9 cellular contexts compared by ENCODE assay signal in the genomic region with DNA sequence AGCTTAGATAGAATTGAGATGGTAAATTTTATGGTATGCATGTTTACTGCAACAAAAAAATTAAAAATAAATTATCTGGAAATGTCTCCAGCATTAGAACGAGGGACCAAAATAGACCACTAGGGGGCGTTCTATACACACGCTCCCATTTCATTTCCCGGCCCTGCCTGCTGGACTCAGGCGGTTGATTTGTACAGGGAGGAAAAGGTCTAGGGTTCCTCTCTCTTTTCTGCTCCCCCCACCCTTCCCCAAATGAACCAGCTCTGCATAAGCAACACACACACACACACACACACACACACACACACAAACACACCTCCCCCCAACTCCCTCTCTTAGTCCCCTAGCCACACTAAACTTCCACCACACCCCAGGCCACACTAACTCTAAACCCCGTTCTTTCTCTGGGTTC. TPM values are rescaled to one million over a fixed set of nuclear protein-coding genes. Genes with fewer than 3 reads are reported as not detected.
A peak's percentile ranks its signal among the peaks of the same experiment; 100 is the strongest.
DNase-seq lines count a peak whose midpoint lies in the region; ATAC-seq and TF ChIP-seq lines count a peak whose summit lies in the region.
"Had no signal": no experiment of that assay in that cellular context is flagged by ENCODE, and none has a peak within 500 bp of the region (broad histone marks: within the 10 kb centered on the region; RNA-seq: fewer than 3 reads in every experiment).

No MANE protein-coding gene starts in this region.

- peaks cover 14% of the 10 kb centered on the region for H3K27me3 Mint-ChIP-seq in activated T-helper 2 cell treated with anti-CD3 and anti-CD28 coated beads, Interferon-gamma antibody, Interleukin-2, Interleukin-4, amounts not matched to agents 10 μg/mL and 5 μg/mL and 100 μg/mL, durations not matched to agents 14 hours and 24 hours and 36 hours (ENCODE audit: low read depth)

- DNase-seq in EL (peak; percentile 62), RWPE2 (ENCODE audit: low spot score) (no peak), foreskin keratinocyte (peak in 1 of 2 donors; percentile 31), aorta (no peak)
- peak; percentile 24 for DNase-seq in activated T-helper 2 cell treated with anti-CD3 and anti-CD28 coated beads, Interferon-gamma antibody, Interleukin-2, Interleukin-4, amounts not matched to agents 10 μg/mL and 5 μg/mL and 100 μg/mL, durations not matched to agents 14 hours and 24 hours and 36 hours (ENCODE audit: low spot score)

- no peaks in the 10 kb centered on the region for H3K9me2 ChIP-seq in Loucy (replicated peaks; ENCODE audit: low read depth, low read length)

- H3K4me3 Mint-ChIP-seq in activated T-helper 2 cell treated with anti-CD3 and anti-CD28 coated beads, Interferon-gamma antibody, Interleukin-2, Interleukin-4, amounts not matched to agents 10 μg/mL and 5 μg/mL and 100 μg/mL, durations not matched to agents 14 hours and 24 hours and 36 hours (ENCODE audit: low read depth) = no peak overlapping the region
- H3K4me3 Mint-ChIP-seq: dendritic cell treated with granulocyte-macrophage colony-stimulating factor and Interleukin-4, amounts not matched to agents 40 ng/mL and 50 ng/mL, for 4 days had no signal

- no peaks in the 10 kb centered on the region for H3F3A ChIP-seq in Loucy (ENCODE audit: low read depth)

- WGBS in aorta, 2 donors = 6 to 9% methylated on average over 6 of the region's 6 CpGs

- H3K4me3 ChIP-seq in Loucy (ENCODE audit: low read length, poor library complexity, severe bottlenecking) (no peak overlapping the region), RWPE2 (ENCODE audit: severe bottlenecking) (no peak overlapping the region), parathyroid adenoma (ENCODE audit: low read depth, low read length) (no peak overlapping the region), aorta (ENCODE audit: low read length in 2 of 2) (no peak overlapping the region)

- intact Hi-C loops in activated T-helper 2 cell treated with anti-CD3 and anti-CD28 coated beads, Interferon-gamma antibody, Interleukin-2, Interleukin-4, amounts not matched to agents 10 μg/mL and 5 μg/mL and 100 μg/mL, durations not matched to agents 14 hours and 24 hours and 36 hours (cut with micrococcal nuclease) = loop anchor here (1.0 to 2.0 kb wide), 3 partner anchors 50 to 126 kb away; no protein-coding TSS in a partner anchor
- intact Hi-C loops in aorta (cut with DNase I) = loop anchor here (1.0 to 5.0 kb wide), 2 partner anchors 126 to 129 kb away; no protein-coding TSS in a partner anchor

- H3K36me3 Mint-ChIP-seq in activated T-helper 2 cell treated with anti-CD3 and anti-CD28 coated beads, Interferon-gamma antibody, Interleukin-2, Interleukin-4, amounts not matched to agents 10 μg/mL and 5 μg/mL and 100 μg/mL, durations not matched to agents 14 hours and 24 hours and 36 hours (ENCODE audit: low read depth) = no peaks in the 10 kb centered on the region

- no peaks in the 10 kb centered on the region for H3K79me2 ChIP-seq in Loucy (ENCODE audit: insufficient read depth, low read length)
- H3K79me2 ChIP-seq in parathyroid adenoma = no peaks in the 10 kb centered on the region

- no peak overlapping the region for H3K27ac ChIP-seq in RWPE2 (ENCODE audit: poor library complexity, severe bottlenecking)
- H3K27ac ChIP-seq in foreskin keratinocyte = no peak overlapping the region
- no peak overlapping the region for H3K27ac ChIP-seq in parathyroid adenoma
- no peak overlapping the region for H3K27ac ChIP-seq in aorta (ENCODE audit: low read depth in 1 of 2, low read length in 2 of 2)

- H3K9me3 ChIP-seq in Loucy (ENCODE audit: insufficient read depth, low read depth, low read length) = no peaks in the 10 kb centered on the region
- H3K9me3 ChIP-seq in RWPE2 (ENCODE audit: severe bottlenecking) = no peaks in the 10 kb centered on the region
- no peaks in the 10 kb centered on the region for H3K9me3 ChIP-seq in parathyroid adenoma (ENCODE audit: control insufficient read depth, low read length)
- peaks cover 3% of the 10 kb centered on the region for H3K9me3 ChIP-seq in aorta (ENCODE audit: control insufficient read depth, low read length)

- H3K4me2 ChIP-seq in Loucy (ENCODE audit: low read depth, low read length, poor library complexity, severe bottlenecking) (no peak overlapping the region), parathyroid adenoma (ENCODE audit: low read length) (no peak overlapping the region)

- TF ChIP-seq CTCF in Loucy (conservative IDR thresholded peaks at IDR 0.05; ENCODE audit: low read length) = peak; percentile 85
- TF ChIP-seq CTCF in RWPE2 (IDR thresholded peaks at IDR 0.05; ENCODE audit: poor library complexity, severe bottlenecking) = peak; percentile 86
- TF ChIP-seq CTCF in foreskin keratinocyte (conservative IDR thresholded peaks at IDR 0.05) = peak; percentile 95
- peak; percentile 92 for TF ChIP-seq CTCF in parathyroid adenoma (IDR thresholded peaks at IDR 0.05)

- H3K9ac ChIP-seq in Loucy (ENCODE audit: low read depth, low read length, poor library complexity, severe bottlenecking) = no peak overlapping the region
- H3K9ac ChIP-seq in parathyroid adenoma = no peak overlapping the region

- H3K36me3 ChIP-seq in Loucy (ENCODE audit: insufficient read depth, low read length) (no peaks in the 10 kb centered on the region), RWPE2 (ENCODE audit: low read depth) (no peaks in the 10 kb centered on the region), parathyroid adenoma (ENCODE audit: control insufficient read depth, insufficient read depth, low read length) (no peaks in the 10 kb centered on the region), aorta (ENCODE audit: control insufficient read depth in 1 of 2, insufficient read depth in 2 of 2, low read length in 1 of 2) (no peaks in the 10 kb centered on the region)

- H3K9me3 Mint-ChIP-seq in activated T-helper 2 cell treated with anti-CD3 and anti-CD28 coated beads, Interferon-gamma antibody, Interleukin-2, Interleukin-4, amounts not matched to agents 10 μg/mL and 5 μg/mL and 100 μg/mL, durations not matched to agents 14 hours and 24 hours and 36 hours = no peaks in the 10 kb centered on the region
- H3K9me3 Mint-ChIP-seq: dendritic cell treated with granulocyte-macrophage colony-stimulating factor and Interleukin-4, amounts not matched to agents 40 ng/mL and 50 ng/mL, for 4 days had no signal

- ATAC-seq in RWPE2 (ENCODE audit: low read depth) = peak; percentile 81
- peak; percentile 74 for ATAC-seq in foreskin keratinocyte
- peak; percentile 82 for ATAC-seq in aorta (ENCODE audit: low FRiP score)
- ATAC-seq in HG02642 (IDR thresholded peaks at IDR 0.05; ENCODE audit: poor library complexity, unreplicated experiment) = no peak

- H3K4me1 ChIP-seq in Loucy (ENCODE audit: insufficient read depth, low read length, poor library complexity, severe bottlenecking) (no peaks in the 10 kb centered on the region), RWPE2 (ENCODE audit: insufficient read depth, poor library complexity, severe bottlenecking) (no peaks in the 10 kb centered on the region), foreskin keratinocyte (peaks cover 6% of the 10 kb centered on the region), parathyroid adenoma (peaks cover 5% of the 10 kb centered on the region), aorta (ENCODE audit: control insufficient read depth in 1 of 2, insufficient read depth in 2 of 2, low read length in 2 of 2) (no peaks in the 10 kb centered on the region)

- H3K27me3 ChIP-seq in Loucy (ENCODE audit: insufficient read depth, low read length, poor library complexity, severe bottlenecking) (no peaks in the 10 kb centered on the region), RWPE2 (ENCODE audit: insufficient read depth, poor library complexity, severe bottlenecking) (no peaks in the 10 kb centered on the region), foreskin keratinocyte (peaks cover 30% of the 10 kb centered on the region), parathyroid adenoma (ENCODE audit: control insufficient read depth, insufficient read depth, low read length) (no peaks in the 10 kb centered on the region), aorta (ENCODE audit: control insufficient read depth in 1 of 2, insufficient read depth in 2 of 2, low read length in 1 of 2) (no peaks in the 10 kb centered on the region)

- no peaks in the 10 kb centered on the region for H4K20me1 ChIP-seq in Loucy (ENCODE audit: insufficient read depth, low read length, poor library complexity, severe bottlenecking)

- H3K4me1 Mint-ChIP-seq in activated T-helper 2 cell treated with anti-CD3 and anti-CD28 coated beads, Interferon-gamma antibody, Interleukin-2, Interleukin-4, amounts not matched to agents 10 μg/mL and 5 μg/mL and 100 μg/mL, durations not matched to agents 14 hours and 24 hours and 36 hours (ENCODE audit: low read depth) = no peaks in the 10 kb centered on the region

- no peak overlapping the region for H3K27ac Mint-ChIP-seq in activated T-helper 2 cell treated with anti-CD3 and anti-CD28 coated beads, Interferon-gamma antibody, Interleukin-2, Interleukin-4, amounts not matched to agents 10 μg/mL and 5 μg/mL and 100 μg/mL, durations not matched to agents 14 hours and 24 hours and 36 hours
- H3K27ac Mint-ChIP-seq: dendritic cell treated with granulocyte-macrophage colony-stimulating factor and Interleukin-4, amounts not matched to agents 40 ng/mL and 50 ng/mL, for 4 days had no signal

- H2AFZ ChIP-seq in Loucy (ENCODE audit: low read length) = peak overlapping the region; percentile 69
- peak overlapping the region; percentile 17 for H2AFZ ChIP-seq in parathyroid adenoma

RNA-seq across cellular contexts. Expression of gene DTX1, which starts 7.8 kb away (rescaled TPM):
- total RNA-seq in activated T-helper 2 cell treated with anti-CD3 and anti-CD28 coated beads, Interferon-gamma antibody, Interleukin-2, Interleukin-4, amounts not matched to agents 10 μg/mL and 5 μg/mL and 100 μg/mL, durations not matched to agents 14 hours and 24 hours and 36 hours = 0.16 TPM in 1 of 2 replicates, not detected in the other
- total RNA-seq in foreskin keratinocyte (not detected in 2 replicates), aorta (1 to 10 TPM; 4.2 to 4.8 TPM)
- polyA plus RNA-seq in foreskin keratinocyte (not detected in 2 replicates), aorta (under 1 TPM; 0.15 to 0.38 TPM)

Comparison
In these comparisons a context has a peak if more than half of its experiments do, and no peak if none do; other contexts are left out.
1. DNase-seq: peak in EL (single experiment) and activated T-helper 2 cell treated with anti-CD3 and anti-CD28 coated beads, Interferon-gamma antibody, Interleukin-2, Interleukin-4, amounts not matched to agents 10 μg/mL and 5 μg/mL and 100 μg/mL, durations not matched to agents 14 hours and 24 hours and 36 hours (single experiment); none in RWPE2 (single experiment) and aorta (0 of 2).
2. Peak in every context shown above with its lines, with median percentiles within 50 percentile points of each other: CTCF ChIP-seq.